In the genomic region with DNA sequence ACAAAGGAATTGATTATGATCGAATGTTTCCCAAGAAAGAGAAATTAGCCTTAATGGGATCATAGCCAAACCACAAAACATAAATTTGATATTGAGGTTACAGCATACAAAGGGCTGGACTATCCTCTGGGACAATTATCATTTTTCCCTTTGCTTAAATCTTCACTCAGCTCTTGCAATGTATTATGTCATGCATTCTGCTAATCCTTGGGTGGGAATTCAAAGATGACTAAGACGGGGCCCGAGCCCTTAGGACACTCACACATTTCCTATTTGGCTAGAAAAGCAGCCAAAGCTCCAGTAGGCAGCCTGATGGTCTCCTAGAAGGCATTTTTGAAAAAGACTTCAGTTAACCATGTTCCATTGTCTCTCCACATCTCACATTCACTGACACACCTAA, we compare ENCODE assay signal across 18 cellular contexts. TPM values are rescaled to one million over a fixed set of nuclear protein-coding genes. Genes with fewer than 3 reads are reported as not detected.
DNase-seq lines count a peak whose midpoint lies in the region; ATAC-seq and TF ChIP-seq lines count a peak whose summit lies in the region.
"Had no signal": no experiment of that assay in that cellular context is flagged by ENCODE, and none has a peak within 500 bp of the region (broad histone marks: within the 10 kb centered on the region; RNA-seq: fewer than 3 reads in every experiment).

No MANE protein-coding gene starts in this region.

- no peak overlapping the region for H3K4me3 ChIP-seq in AG04449 (ENCODE audit: low read depth, low read length)
- H3K4me3 ChIP-seq in adipocyte (ENCODE audit: low read length): no peak overlapping the region
- H3K4me3 ChIP-seq in fibroblast of villous mesenchyme (ENCODE audit: low read depth, low read length): no peak overlapping the region
- H3K4me3 ChIP-seq: ascending aorta, prostate gland, vagina had no signal

- no peak overlapping the region for H3K9ac ChIP-seq in adipocyte (ENCODE audit: low read length)

- H3K36me3 ChIP-seq in adipocyte (ENCODE audit: control insufficient read depth, insufficient read depth, low read length, severe bottlenecking): no peaks in the 10 kb centered on the region
- H3K36me3 ChIP-seq: ascending aorta, prostate gland, vagina had no signal

- POLR2A ChIA-PET in AG04449 (lab: Yijun Ruan, JAX): interaction anchor here (1.0 to 1.1 kb wide), 2 partner anchors 9 to 17 kb away, joined by 3 to 4 read pairs; a partner anchor contains a TSS

- no peak for TF ChIP-seq CTCF in AG04449 (IDR thresholded peaks at IDR 0.05; ENCODE audit: insufficient read depth, low read length, missing control alignments)
- no peak for TF ChIP-seq CTCF in fibroblast of villous mesenchyme (IDR thresholded peaks at IDR 0.05; ENCODE audit: insufficient read depth, low read depth, low read length)

- DNase-seq in AG04449 (ENCODE audit: low read depth, low spot score): peak; percentile 56
- DNase-seq in HPDE6-E6E7 (ENCODE audit: extremely low spot score): peak; percentile 46
- peak; percentile 77 for DNase-seq in adipocyte (ENCODE audit: low read depth)
- peak; percentile 70 for DNase-seq in fibroblast of villous mesenchyme (ENCODE audit: low read depth)
- no peak for DNase-seq in NAMALWA (ENCODE audit: low spot score)
- DNase-seq in NCI-H2171 (lab: John Stamatoyannopoulos, UW): no peak
- DNase-seq: activated CD4-positive, CD25-positive, alpha-beta regulatory T cell treated with anti-CD3 and anti-CD28 coated beads, Interleukin-2, amount 50 U/mL, for 72 hours; activated T-cell treated with anti-CD3 and anti-CD28 coated beads, Interleukin-2, amount 50 U/mL, for 72 hours; DND-41; H9; NCI-H1930; NK-92 treated with Interleukin-12 subunit alpha and Interleukin-12 subunit beta, amount 100 ng/mL, for 24 hours had no signal

- peaks cover 14% of the 10 kb centered on the region for H3K27me3 ChIP-seq in adipocyte (replicated peaks; ENCODE audit: control insufficient read depth, insufficient read depth, low read length)
- H3K27me3 ChIP-seq: ascending aorta, vagina had no signal

- CTCF ChIA-PET in AG04449 (lab: Yijun Ruan, JAX): no interaction called here

- peaks cover 18% of the 10 kb centered on the region for H3K4me1 ChIP-seq in adipocyte (ENCODE audit: control insufficient read depth, insufficient read depth, low read length)
- H3K4me1 ChIP-seq: ascending aorta, prostate gland, vagina had no signal

- no peaks in the 10 kb centered on the region for H3K9me3 ChIP-seq in adipocyte (ENCODE audit: control insufficient read depth, low read length)
- H3K9me3 ChIP-seq: ascending aorta, prostate gland, vagina had no signal

- ATAC-seq in HG03460 (IDR thresholded peaks at IDR 0.05; ENCODE audit: unreplicated experiment) (no peak), HG02973 (IDR thresholded peaks at IDR 0.05; ENCODE audit: unreplicated experiment) (no peak)
- ATAC-seq: activated T-cell treated with anti-CD3 and anti-CD28 coated beads, Interleukin-2, amount 50 U/mL, for 72 hours; stimulated activated effector memory CD8-positive, alpha-beta T cell treated with anti-CD3 and anti-CD28 coated beads, Interleukin-12 subunit alpha, Interleukin-12 subunit beta, amount 100 ng/mL, for 72 hours had no signal

RNA-seq across cellular contexts. Expression of a gene that starts 17.2 kb away (rescaled TPM):
- 13.9 and 14.7 TPM in 2 replicates for total RNA-seq in fibroblast of villous mesenchyme

RNA-seq across cellular contexts. Expression of a gene that starts 45.0 kb away (rescaled TPM):
- 4.2 and 4.7 TPM in 2 replicates for total RNA-seq in fibroblast of villous mesenchyme

RNA-seq across cellular contexts. Expression of a gene that starts 50.8 kb away (rescaled TPM):
- total RNA-seq in fibroblast of villous mesenchyme: 13.2 and 14.2 TPM in 2 replicates
- total RNA-seq: activated T-cell treated with anti-CD3 and anti-CD28 coated beads, Interleukin-2, amount 50 U/mL, for 72 hours had no signal

Comparison
In these comparisons a context has a peak if more than half of its experiments do, and no peak if none do; other contexts are left out.
1. DNase-seq: peak in AG04449 (single experiment), HPDE6-E6E7 (single experiment), adipocyte (single experiment) and fibroblast of villous mesenchyme (single experiment); none in NAMALWA (single experiment) and NCI-H2171 (single experiment).